ENCODE assay signal across 8 cellular contexts in genomic region chr12:80472912-80473500, GRCh38. TPM values are rescaled to one million over a fixed set of nuclear protein-coding genes. Genes with fewer than 3 reads are reported as not detected.
DNase-seq lines count a peak whose midpoint lies in the region; ATAC-seq, FAIRE-seq and TF ChIP-seq lines count a peak whose summit lies in the region.

No MANE protein-coding gene starts in this region.

- H3K27me3 ChIP-seq in GM12878 (replicated peaks in 1 of 2; ENCODE audit: control insufficient read depth in 2 of 2, insufficient read depth in 2 of 2, low read length in 1 of 2) (no peaks in the 10 kb centered on the region), HepG2 (ENCODE audit: control insufficient read depth in 1 of 2, insufficient read depth in 2 of 2, low read length in 2 of 2) (no peaks in the 10 kb centered on the region)

- H4K20me1 ChIP-seq in GM12878 (ENCODE audit: control insufficient read depth, insufficient read depth) (no peaks in the 10 kb centered on the region), HepG2 (ENCODE audit: insufficient read depth, low read length) (no peaks in the 10 kb centered on the region)

- peak; percentile 61 for FAIRE-seq in GM12878 (lab: Jason Lieb, UNC)
- FAIRE-seq in HepG2 (lab: Jason Lieb, UNC) = peak; percentile 72

- H3K9me3 ChIP-seq in GM12878 (replicated peaks; ENCODE audit: control insufficient read depth, insufficient read depth, low read length) (no peaks in the 10 kb centered on the region), HepG2 (ENCODE audit: low read length) (no peaks in the 10 kb centered on the region)

- H3K9ac ChIP-seq in GM12878 (ENCODE audit: control insufficient read depth, insufficient read depth, low read length) (no peak overlapping the region), HepG2 (ENCODE audit: insufficient read depth, low read depth, low read length) (no peak overlapping the region)

- H3K4me1 ChIP-seq in GM12878 (ENCODE audit: control insufficient read depth, insufficient read depth, low read length) (no peaks in the 10 kb centered on the region), HepG2 (ENCODE audit: insufficient read depth, low read length) (no peaks in the 10 kb centered on the region)

- CTCF ChIA-PET in GM12878 (lab: Yijun Ruan, JAX) = interaction anchor here (0.8 to 2.6 kb wide), 10 partner anchors 15 to 656 kb away, joined by 3 to 10 read pairs (median 4); no protein-coding TSS in a partner anchor
- CTCF ChIA-PET in HepG2 (lab: Yijun Ruan, JAX; ENCODE audit: low intra/inter-chr PET ratio, low total read pairs) = interaction anchor here (1.8 kb wide), 1 partner anchor 125 kb away, joined by 8 read pairs; no protein-coding TSS in a partner anchor

- H3K4me3 ChIP-seq in GM12878 (no peak overlapping the region), HepG2 (replicated peaks in 1 of 3; ENCODE audit: insufficient read depth in 1 of 3, low read depth in 2 of 3, low read length in 3 of 3) (no peak overlapping the region)

- TF ChIP-seq POLR2A in GM12878 (IDR thresholded peaks at IDR 0.05; ENCODE audit: low read depth, low read length) = no peak
- no peak for TF ChIP-seq POLR2A in HepG2 (IDR thresholded peaks at IDR 0.05; ENCODE audit: insufficient read depth in 1 of 2, low read depth in 2 of 2, low read length in 2 of 2)

- WGBS in GM12878 (ENCODE audit: insufficient coverage, insufficient replicate concordance, low lambda C conversion rate, missing lambda C conversion rate) = 2% methylated on average over 4 of the region's 4 CpGs
- 1% methylated on average over 4 of the region's 4 CpGs for WGBS in HepG2 (ENCODE audit: low lambda C conversion rate)

- peak; percentile 6 for DNase-seq in NCI-H2196 treated with DMSO at 0.1 percent for 48 hours (lab: John Stamatoyannopoulos, UW; ENCODE audit: unreplicated experiment)
- DNase-seq in GM12878 (ENCODE audit: low read depth, low spot score) = peak; percentile 3
- peak; percentile 35 for DNase-seq in HepG2 (ENCODE audit: low spot score)
- DNase-seq in DMS79 (lab: John Stamatoyannopoulos, UW) = no peak
- no peak for DNase-seq in mesenteric fat pad (ENCODE audit: low spot score)

- TF ChIP-seq EP300 in GM12878 (IDR thresholded peaks at IDR 0.05; ENCODE audit: borderline replicate concordance in 1 of 2, control insufficient read depth in 1 of 2, low read depth in 2 of 2, low read length in 2 of 2) (no peak), HepG2 (IDR thresholded peaks at IDR 0.05; ENCODE audit: low read depth in 2 of 2, low read length in 2 of 2) (no peak), HepG2 (CRISPR knock-in tag; IDR thresholded peaks at IDR 0.05; ENCODE audit: borderline replicate concordance) (no peak)

- H3K79me2 ChIP-seq in GM12878 (ENCODE audit: control insufficient read depth, insufficient read depth, low read length) (no peaks in the 10 kb centered on the region), HepG2 (ENCODE audit: insufficient read depth, low read length) (no peaks in the 10 kb centered on the region)

- POLR2A ChIA-PET in GM12878 (lab: Charles Lee) = no interaction called here
- POLR2A ChIA-PET in HepG2 (lab: Yijun Ruan, JAX) = no interaction called here

- intact Hi-C loops in GM12878 (cut with micrococcal nuclease; ENCODE audit: unreplicated experiment) = loop anchor here (1.0 to 5.0 kb wide), 4 partner anchors 239 to 656 kb away; no protein-coding TSS in a partner anchor
- intact Hi-C loops in HepG2 (cut with micrococcal nuclease; ENCODE audit: unreplicated experiment) = loop anchor here (1.0 to 10.0 kb wide), 3 partner anchors 125 to 472 kb away; no protein-coding TSS in a partner anchor

- TF ChIP-seq CTCF in GM12873 (IDR thresholded peaks at IDR 0.05; ENCODE audit: insufficient read depth, low read depth, low read length, missing control alignments) = peak; percentile 55
- peak; percentile 48 to 58 (median 57); a peak in 5 of 6 replicates for TF ChIP-seq CTCF in GM12878 (IDR thresholded peaks at IDR 0.05 in 2 of 3, conservative IDR thresholded peaks at IDR 0.05 in 1 of 3; ENCODE audit: control insufficient read depth in 2 of 3, extremely low read depth in 1 of 3, insufficient read depth in 1 of 3, low read depth in 3 of 3, low read length in 3 of 3)
- peak; percentile 69 for TF ChIP-seq CTCF in HepG2 (CRISPR knock-in tag; IDR thresholded peaks at IDR 0.05)

- H3K36me3 ChIP-seq in GM12878 (ENCODE audit: control insufficient read depth in 2 of 2, insufficient read depth in 2 of 2, low read length in 1 of 2) = no peaks in the 10 kb centered on the region
- no peaks in the 10 kb centered on the region for H3K36me3 ChIP-seq in HepG2 (replicated peaks in 1 of 2; ENCODE audit: control insufficient read depth in 1 of 2, insufficient read depth in 2 of 2, low read length in 2 of 2)

- SMC1A ChIA-PET in GM12878 (lab: Charles Lee; ENCODE audit: uncharacterized antibody, unreplicated experiment) = interaction anchor here (0.6 to 1.2 kb wide), 2 partner anchors 285 to 290 kb away, joined by 3 to 5 read pairs; no protein-coding TSS in a partner anchor

- H3K4me2 ChIP-seq in GM12878 (ENCODE audit: control insufficient read depth, insufficient read depth) (no peak overlapping the region), HepG2 (ENCODE audit: low read depth, low read length) (no peak overlapping the region)

- H2AFZ ChIP-seq in GM12878 (ENCODE audit: control insufficient read depth, low read depth, low read length) = no peak overlapping the region
- H2AFZ ChIP-seq in HepG2 (ENCODE audit: low read length) = no peak overlapping the region

- in situ Hi-C loops in GM12878 (cut with MboI) (loop anchor here (10.0 kb wide), 1 partner anchor 292 kb away; no protein-coding TSS in a partner anchor), HepG2 (cut with HindIII; ENCODE audit: extremely low pct_ligation_motif_present, low pct_unique_long_range_greater_than_20kb) (no loop called here)

- TF ChIP-seq RAD21 in GM12878 (IDR thresholded peaks at IDR 0.05; ENCODE audit: insufficient read depth, low read depth, low read length) = peak; percentile 74
- TF ChIP-seq RAD21 in HepG2 (CRISPR knock-in tag; IDR thresholded peaks at IDR 0.05) = peak; percentile 40; the same call in 1 of the 2 replicates

- H3K27ac ChIP-seq in GM12878 (ENCODE audit: control insufficient read depth, insufficient read depth) = no peak overlapping the region
- H3K27ac ChIP-seq in HepG2 (ENCODE audit: extremely low read length, insufficient read depth, low read length) = no peak overlapping the region

- RAD21 ChIA-PET in GM12878 (lab: Charles Lee; ENCODE audit: unreplicated experiment) = interaction anchor here (0.6 to 1.1 kb wide), 3 partner anchors 288 to 471 kb away, joined by 3 to 4 read pairs (median 3); no protein-coding TSS in a partner anchor

- BruUV-seq in GM12878 (replicated peaks; lab: Mats Ljungman, UMichigan) = no TSS peak
- no TSS peak for BruUV-seq in HepG2 (replicated peaks; lab: Mats Ljungman, UMichigan)

- peak; percentile 66 for ATAC-seq in HG02623 (IDR thresholded peaks at IDR 0.05; ENCODE audit: unreplicated experiment)
- ATAC-seq in GM12878 = peak; percentile 86
- ATAC-seq in HepG2 = peak; percentile 65; the same call in 2 of the 3 replicates
- no peak for ATAC-seq in GM19467 (IDR thresholded peaks at IDR 0.05; ENCODE audit: unreplicated experiment)

TF ChIP-seq in GM12878, 131 proteins besides CTCF, POLR2A, EP300 and RAD21 (continues in another document):
- peak; percentile 57; the same call in 1 of the 2 replicates for TF ChIP-seq GABPA (IDR thresholded peaks at IDR 0.05; ENCODE audit: low read depth)

RNA-seq across cellular contexts. Expression of gene PTPRQ, which starts 29.0 kb away (rescaled TPM):
- total RNA-seq in GM12878 (2013; cell fraction: nucleolus; rRNA removed) = 0.51 and 0.94 TPM in 2 replicates
- not detected in 2 replicates for total RNA-seq in GM12878 (2014; rRNA removed)
- not detected in 2 replicates for total RNA-seq in GM12878 (2014; rRNA removed; fragmentation: Illumina TruSeq; extraction: Trizol)
- total RNA-seq in GM12878 (2021) = not detected in 2 replicates
- polyA plus RNA-seq in GM12878 (2011; ENCODE audit: low read depth) = not detected
- polyA plus RNA-seq in GM12878 (2011; rRNA removed) = 0.01 TPM in 2 replicates
- polyA plus RNA-seq in GM12878 (2011; cell fraction: cytosol; rRNA removed) = not detected in 2 replicates
- polyA plus RNA-seq in GM12878 (2011; cell fraction: nucleus; rRNA removed) = 0.29 and 0.31 TPM in 2 replicates
- 0.01 TPM in 1 of 2 replicates, not detected in the other for polyA plus RNA-seq in GM12878 (2012)
- not detected in 2 replicates for polyA plus RNA-seq in GM12878 (2014; fragmentation: Illumina TruSeq; extraction: Trizol)
- not detected for polyA plus RNA-seq in GM12878 (2014; fragmentation: Nextera tagmentation; extraction: Ambion mirVana)
- polyA plus RNA-seq in GM12878 (2014; rRNA removed) = not detected in 2 replicates
- not detected for polyA plus RNA-seq in GM12878 (2016; fragmentation: Nextera tagmentation; extraction: Ambion mirVana)
- 0.21 and 0.29 TPM in 2 replicates for polyA minus RNA-seq in GM12878 (2011; rRNA and poly(A)+ RNA removed)
- not detected in 2 replicates for polyA minus RNA-seq in GM12878 (2011; cell fraction: cytosol; rRNA and poly(A)+ RNA removed)
- 0.19 and 0.24 TPM in 2 replicates for polyA minus RNA-seq in GM12878 (2011; cell fraction: nucleus; rRNA and poly(A)+ RNA removed)
- not detected in 2 replicates for total RNA-seq in HepG2 (2016; rRNA removed; fragmentation: Illumina TruSeq; extraction: Trizol)
- total RNA-seq in HepG2 (2016; cell fraction: cytosol; rRNA removed; fragmentation: Illumina TruSeq; extraction: Trizol; ENCODE audit: low read depth) = not detected in 2 replicates
- not detected in 2 replicates for total RNA-seq in HepG2 (2016; cell fraction: insoluble cytoplasmic fraction; rRNA removed; fragmentation: Illumina TruSeq; extraction: Trizol)
- not detected in 2 replicates for total RNA-seq in HepG2 (2016; cell fraction: membrane; rRNA removed; fragmentation: Illumina TruSeq; extraction: Trizol)
- not detected in 2 replicates for total RNA-seq in HepG2 (2016; cell fraction: nucleus; rRNA removed; fragmentation: Illumina TruSeq; extraction: Trizol)
- polyA plus RNA-seq in HepG2 (2011; rRNA removed) = not detected in 2 replicates
- polyA plus RNA-seq in HepG2 (2011; cell fraction: cytosol; rRNA removed) = not detected in 2 replicates
- polyA plus RNA-seq in HepG2 (2011; cell fraction: nucleus; rRNA removed) = not detected in 2 replicates
- polyA plus RNA-seq in HepG2 (2012) = not detected in 2 replicates
- not detected in 2 replicates for polyA plus RNA-seq in HepG2 (2016; cell fraction: cytosol; fragmentation: Illumina TruSeq; extraction: Trizol; ENCODE audit: low read depth)
- not detected in 2 replicates for polyA plus RNA-seq in HepG2 (2016; cell fraction: insoluble cytoplasmic fraction; fragmentation: Illumina TruSeq; extraction: Trizol; ENCODE audit: low read depth)
- polyA plus RNA-seq in HepG2 (2016; cell fraction: membrane; fragmentation: Illumina TruSeq; extraction: Trizol; ENCODE audit: low read depth) = not detected in 2 replicates
- not detected in 2 replicates for polyA plus RNA-seq in HepG2 (2016; cell fraction: nucleus; fragmentation: Illumina TruSeq; extraction: Trizol; ENCODE audit: insufficient read depth, low read depth)
- polyA minus RNA-seq in HepG2 (2011; rRNA and poly(A)+ RNA removed; ENCODE audit: low replicate concordance) = not detected in 2 replicates
- not detected in 2 replicates for polyA minus RNA-seq in HepG2 (2011; cell fraction: cytosol; rRNA and poly(A)+ RNA removed)
- polyA minus RNA-seq in HepG2 (2011; cell fraction: nucleus; rRNA and poly(A)+ RNA removed) = not detected in 2 replicates
- 1.8 TPM for total RNA-seq in mesenteric fat pad

Comparison
In these comparisons a context has a peak if more than half of its experiments do, and no peak if none do; other contexts are left out.
1. DNase-seq: peak in NCI-H2196 treated with DMSO at 0.1 percent for 48 hours (single experiment), GM12878 (single experiment) and HepG2 (single experiment); none in DMS79 (single experiment) and mesenteric fat pad (single experiment).
2. Peak in every context shown above with its lines, with median percentiles within 50 percentile points of each other: CTCF ChIP-seq.